Comparison of ENCODE assay signal across 1 cellular context in genomic region chr6:20126789-20127653, GRCh38.
TF ChIP-seq lines count a peak whose summit lies in the region.

No MANE protein-coding gene starts in this region.

TF ChIP-seq in Ishikawa, 13 proteins besides CTCF, POLR2A, EP300 and RAD21 (continued from another document):
- TF ChIP-seq, protein P1, sequence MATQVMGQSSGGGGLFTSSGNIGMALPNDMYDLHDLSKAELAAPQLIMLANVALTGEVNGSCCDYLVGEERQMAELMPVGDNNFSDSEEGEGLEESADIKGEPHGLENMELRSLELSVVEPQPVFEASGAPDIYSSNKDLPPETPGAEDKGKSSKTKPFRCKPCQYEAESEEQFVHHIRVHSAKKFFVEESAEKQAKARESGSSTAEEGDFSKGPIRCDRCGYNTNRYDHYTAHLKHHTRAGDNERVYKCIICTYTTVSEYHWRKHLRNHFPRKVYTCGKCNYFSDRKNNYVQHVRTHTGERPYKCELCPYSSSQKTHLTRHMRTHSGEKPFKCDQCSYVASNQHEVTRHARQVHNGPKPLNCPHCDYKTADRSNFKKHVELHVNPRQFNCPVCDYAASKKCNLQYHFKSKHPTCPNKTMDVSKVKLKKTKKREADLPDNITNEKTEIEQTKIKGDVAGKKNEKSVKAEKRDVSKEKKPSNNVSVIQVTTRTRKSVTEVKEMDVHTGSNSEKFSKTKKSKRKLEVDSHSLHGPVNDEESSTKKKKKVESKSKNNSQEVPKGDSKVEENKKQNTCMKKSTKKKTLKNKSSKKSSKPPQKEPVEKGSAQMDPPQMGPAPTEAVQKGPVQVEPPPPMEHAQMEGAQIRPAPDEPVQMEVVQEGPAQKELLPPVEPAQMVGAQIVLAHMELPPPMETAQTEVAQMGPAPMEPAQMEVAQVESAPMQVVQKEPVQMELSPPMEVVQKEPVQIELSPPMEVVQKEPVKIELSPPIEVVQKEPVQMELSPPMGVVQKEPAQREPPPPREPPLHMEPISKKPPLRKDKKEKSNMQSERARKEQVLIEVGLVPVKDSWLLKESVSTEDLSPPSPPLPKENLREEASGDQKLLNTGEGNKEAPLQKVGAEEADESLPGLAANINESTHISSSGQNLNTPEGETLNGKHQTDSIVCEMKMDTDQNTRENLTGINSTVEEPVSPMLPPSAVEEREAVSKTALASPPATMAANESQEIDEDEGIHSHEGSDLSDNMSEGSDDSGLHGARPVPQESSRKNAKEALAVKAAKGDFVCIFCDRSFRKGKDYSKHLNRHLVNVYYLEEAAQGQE (IDR thresholded peaks at IDR 0.05; ENCODE audit: low read depth): no peak
- TF ChIP-seq NFIC (IDR thresholded peaks at IDR 0.05) (no peak), TEAD4 (IDR thresholded peaks at IDR 0.05) (no peak), MAX (IDR thresholded peaks at IDR 0.05) (no peak), EGR1 (IDR thresholded peaks at IDR 0.05) (no peak), FOXM1 (IDR thresholded peaks at IDR 0.05; ENCODE audit: borderline replicate concordance, low read depth) (no peak), CEBPB (IDR thresholded peaks at IDR 0.05) (no peak), CREB1 (IDR thresholded peaks at IDR 0.05; ENCODE audit: low read depth) (no peak)
